22 cellular contexts compared by ENCODE assay signal in genomic region chr22:33903012-33903411, GRCh38.
"Had no signal": no experiment of that assay in that cellular context is flagged by ENCODE, and none has a peak within 500 bp of the region (broad histone marks: within the 10 kb centered on the region; RNA-seq: fewer than 3 reads in every experiment).

No MANE protein-coding gene starts in this region.

- H3K9me3 ChIP-seq: esophagus muscularis mucosa, gastroesophageal sphincter, heart left ventricle, left ventricle myocardium inferior, lower lobe of right lung, mucosa of descending colon had no signal

- H3K4me1 ChIP-seq: foreskin keratinocyte, lower lobe of right lung had no signal

- DNase-seq: dermis blood vessel endothelial cell; dorsolateral prefrontal cortex; effector CD4-positive, alpha-beta T cell; effector memory CD4-positive, alpha-beta T cell; foreskin keratinocyte; heart left ventricle; hypothalamus; immature natural killer cell; islet precursor cell; kidney; kidney glomerular epithelial cell; left colon; left ventricle myocardium inferior; lower lobe of right lung; mesenchymal stem cell; mucosa of descending colon; naive B cell had no signal

- H3K27me3 ChIP-seq: dorsolateral prefrontal cortex, esophagus muscularis mucosa, foreskin keratinocyte, gastroesophageal sphincter, heart left ventricle, hepatocyte had no signal

- H3K4me3 ChIP-seq: coronary artery, dorsolateral prefrontal cortex, esophagus muscularis mucosa, gastroesophageal sphincter, heart left ventricle, hepatocyte, left ventricle myocardium inferior, lower lobe of right lung, mucosa of descending colon had no signal

- H3K4me2 ChIP-seq: hepatocyte had no signal

- H3K27ac ChIP-seq: coronary artery, dorsolateral prefrontal cortex, esophagus muscularis mucosa, foreskin keratinocyte, gastroesophageal sphincter, heart left ventricle, hepatocyte, left ventricle myocardium inferior, lower lobe of right lung had no signal

- H3K36me3 ChIP-seq: esophagus muscularis mucosa, gastroesophageal sphincter, heart left ventricle, left ventricle myocardium inferior, lower lobe of right lung had no signal

- H2AFZ ChIP-seq: hepatocyte had no signal

- ATAC-seq: foreskin keratinocyte, gastroesophageal sphincter, left colon, left lobe of liver, lower lobe of right lung, mucosa of descending colon had no signal
